11 cellular contexts compared by ENCODE assay signal in genomic region chr22:25745341-25746011, GRCh38. TPM values are rescaled to one million over a fixed set of nuclear protein-coding genes. Genes with fewer than 3 reads are reported as not detected.
DNase-seq lines count a peak whose midpoint lies in the region; ATAC-seq and TF ChIP-seq lines count a peak whose summit lies in the region.
"Had no signal": no experiment of that assay in that cellular context is flagged by ENCODE, and none has a peak within 500 bp of the region (broad histone marks: within the 10 kb centered on the region; RNA-seq: fewer than 3 reads in every experiment).

No MANE protein-coding gene starts in this region.

- H3K4me2 ChIP-seq in OCI-LY3 (ENCODE audit: low read length), result peak overlapping the region; percentile 91

- peaks cover 15% of the 10 kb centered on the region for H3K9me3 Mint-ChIP-seq in activated naive CD4-positive, alpha-beta T cell treated with anti-CD3 and anti-CD28 coated beads, Interleukin-2, amount 10 ng/mL, durations not matched to agents 7 days and 5 days
- H3K9me3 Mint-ChIP-seq: CD14-positive monocyte had no signal

- intact Hi-C loops in sigmoid colon (cut with DNase I), result no loop called here

- TF ChIP-seq CTCF in OCI-LY3 (IDR thresholded peaks at IDR 0.05; ENCODE audit: low read depth, low read length), result no peak
- TF ChIP-seq CTCF in coronary artery (IDR thresholded peaks at IDR 0.05), result no peak
- no peak for TF ChIP-seq CTCF in sigmoid colon (IDR thresholded peaks at IDR 0.05)

- H3K4me3 Mint-ChIP-seq in activated naive CD4-positive, alpha-beta T cell treated with anti-CD3 and anti-CD28 coated beads, Interleukin-2, amount 10 ng/mL, durations not matched to agents 7 days and 5 days, result no peak overlapping the region
- no peak overlapping the region for H3K4me3 Mint-ChIP-seq in T-helper 17 cell
- H3K4me3 Mint-ChIP-seq: CD14-positive monocyte had no signal

- H3K4me1 Mint-ChIP-seq in activated naive CD4-positive, alpha-beta T cell treated with anti-CD3 and anti-CD28 coated beads, Interleukin-2, amount 10 ng/mL, durations not matched to agents 7 days and 5 days, result peaks cover 82% of the 10 kb centered on the region
- peaks cover 10% of the 10 kb centered on the region for H3K4me1 Mint-ChIP-seq in T-helper 17 cell

- H3K27ac ChIP-seq in OCI-LY3 (ENCODE audit: low read length) (peak overlapping the region; percentile 90), coronary artery (peak overlapping the region; percentile 85 to 92), sigmoid colon (no peak overlapping the region)
- H3K27ac ChIP-seq: dorsolateral prefrontal cortex had no signal

- H3K36me3 ChIP-seq in OCI-LY3 (replicated peaks; ENCODE audit: low read depth, low read length), result peaks cover 32% of the 10 kb centered on the region
- H3K36me3 ChIP-seq in sigmoid colon, result no peaks in the 10 kb centered on the region

- DNase-seq in activated naive CD4-positive, alpha-beta T cell treated with anti-CD3 and anti-CD28 coated beads, Interleukin-2, amount 10 ng/mL, durations not matched to agents 7 days and 5 days, result no peak
- no peak for DNase-seq in activated naive CD4-positive, alpha-beta T cell treated with anti-CD3 and anti-CD28 coated beads, Interleukin-2, amount 50 U/mL, for 16 hours
- DNase-seq in coronary artery (ENCODE audit: low spot score) (no peak), sigmoid colon (peak; percentile 12), T-helper 17 cell (no peak)
- DNase-seq: dorsolateral prefrontal cortex, NCI-H1694 treated with DMSO at 0.1 percent for 48 hours had no signal

- H3K4me1 ChIP-seq in OCI-LY3 (ENCODE audit: low read length) (peaks cover 78% of the 10 kb centered on the region), sigmoid colon (no peaks in the 10 kb centered on the region)

- no peaks in the 10 kb centered on the region for H3K9me3 ChIP-seq in OCI-LY3 (ENCODE audit: insufficient read depth, low read length)
- H3K9me3 ChIP-seq in sigmoid colon, result no peaks in the 10 kb centered on the region
- no peaks in the 10 kb centered on the region for H3K9me3 ChIP-seq in T-helper 17 cell (ENCODE audit: control insufficient read depth, low read length, poor library complexity, severe bottlenecking)

- ATAC-seq in HG02623 (IDR thresholded peaks at IDR 0.05; ENCODE audit: unreplicated experiment) (no peak), T-helper 17 cell (no peak), GM19324 (IDR thresholded peaks at IDR 0.05; ENCODE audit: low FRiP score, unreplicated experiment) (no peak)

- TF ChIP-seq EP300 in sigmoid colon (IDR thresholded peaks at IDR 0.05), result no peak

- peaks cover 92% of the 10 kb centered on the region for H3K79me2 ChIP-seq in OCI-LY3 (ENCODE audit: low read length)

- CTCF ChIA-PET in activated naive CD4-positive, alpha-beta T cell treated with anti-CD3 and anti-CD28 coated beads, Interleukin-2, amount 10 ng/mL, durations not matched to agents 7 days and 5 days (lab: Charles Lee), result interaction anchor here (1.1 kb wide), 1 partner anchor 19 kb away, joined by 4 read pairs; no protein-coding TSS in a partner anchor

- H3K27me3 ChIP-seq in OCI-LY3 (ENCODE audit: low read depth, low read length) (no peaks in the 10 kb centered on the region), sigmoid colon (no peaks in the 10 kb centered on the region)

- no peaks in the 10 kb centered on the region for H3K27me3 Mint-ChIP-seq in activated naive CD4-positive, alpha-beta T cell treated with anti-CD3 and anti-CD28 coated beads, Interleukin-2, amount 10 ng/mL, durations not matched to agents 7 days and 5 days
- peaks cover 14% of the 10 kb centered on the region for H3K27me3 Mint-ChIP-seq in T-helper 17 cell

- H4K20me1 ChIP-seq in OCI-LY3 (ENCODE audit: insufficient read depth, low read length), result peaks cover 11% of the 10 kb centered on the region

- peak overlapping the region; percentile 82 for H3K27ac Mint-ChIP-seq in activated naive CD4-positive, alpha-beta T cell treated with anti-CD3 and anti-CD28 coated beads, Interleukin-2, amount 10 ng/mL, durations not matched to agents 7 days and 5 days
- no peak overlapping the region for H3K27ac Mint-ChIP-seq in T-helper 17 cell
- H3K27ac Mint-ChIP-seq: CD14-positive monocyte had no signal

- no peak for TF ChIP-seq POLR2A in sigmoid colon (IDR thresholded peaks at IDR 0.05)

- no peak overlapping the region for H2AFZ ChIP-seq in OCI-LY3 (ENCODE audit: low read depth, low read length)

- H3K4me3 ChIP-seq in OCI-LY3 (ENCODE audit: low read length), result peak overlapping the region; percentile 20
- H3K4me3 ChIP-seq in coronary artery, result no peak overlapping the region
- H3K4me3 ChIP-seq in sigmoid colon, result no peak overlapping the region
- H3K4me3 ChIP-seq: dorsolateral prefrontal cortex had no signal

- peaks cover 39% of the 10 kb centered on the region for H3K36me3 Mint-ChIP-seq in activated naive CD4-positive, alpha-beta T cell treated with anti-CD3 and anti-CD28 coated beads, Interleukin-2, amount 10 ng/mL, durations not matched to agents 7 days and 5 days
- peaks cover 2% of the 10 kb centered on the region for H3K36me3 Mint-ChIP-seq in T-helper 17 cell (ENCODE audit: low read depth)
- H3K36me3 Mint-ChIP-seq: CD14-positive monocyte had no signal

- 55 to 80% methylated on average over 7 of the region's 7 CpGs for WGBS in sigmoid colon, 2 donors

- H3K9ac ChIP-seq in OCI-LY3 (ENCODE audit: low read length), result peak overlapping the region; percentile 18; the same call in 1 of the 2 replicates

RNA-seq across cellular contexts. Expression of gene MYO18B, which starts 3.5 kb away (rescaled TPM):
- total RNA-seq in sigmoid colon (under 1 TPM in 1 of 4 donors, not detected in 3; under 0.01 TPM), T-helper 17 cell (under 1 TPM; 0.12 to 0.65 TPM)
- under 1 TPM; 0.13 to 0.60 (median 0.46) TPM for polyA plus RNA-seq in sigmoid colon
- polyA plus RNA-seq: CD14-positive monocyte had no signal

Comparison
In these comparisons a context has a peak if more than half of its experiments do, and no peak if none do; other contexts are left out.
1. H3K27ac ChIP-seq: peak in OCI-LY3 (single experiment) and coronary artery (2 of 2); none in sigmoid colon (0 of 4).